ENCODE assay signal across 1 cellular context in the genomic region with DNA sequence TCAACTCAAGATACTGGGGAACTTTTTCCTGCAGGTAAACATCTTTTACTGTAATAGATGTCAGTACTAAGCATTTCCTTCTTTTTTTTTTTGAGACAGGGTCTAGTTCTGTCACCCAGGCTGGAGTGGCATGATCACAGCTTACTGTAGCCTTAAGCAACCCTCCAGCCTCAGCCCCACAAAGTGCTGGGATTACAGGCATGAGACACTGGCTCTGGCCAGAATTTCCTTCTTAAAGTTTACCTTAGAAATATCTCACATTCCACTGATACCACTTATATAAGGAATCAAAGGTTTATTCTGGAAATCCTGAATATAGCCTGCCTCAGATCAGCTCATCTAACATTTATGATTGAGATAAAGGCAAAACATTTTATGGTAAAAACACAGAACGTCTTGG.
TF ChIP-seq lines count a peak whose summit lies in the region.

No MANE protein-coding gene starts in this region.

TF ChIP-seq in GM23338, 12 proteins besides CTCF, POLR2A, EP300 and RAD21 (continued from another document):
- TF ChIP-seq ZNF462 (CRISPR knock-in tag; IDR thresholded peaks at IDR 0.05) (no peak), REST (IDR thresholded peaks at IDR 0.05; ENCODE audit: unreplicated experiment) (no peak), EZH2 (IDR thresholded peaks at IDR 0.05; ENCODE audit: low read depth, unreplicated experiment) (no peak), ZNF114 (CRISPR knock-in tag; IDR thresholded peaks at IDR 0.05) (no peak), POLR2AphosphoS5 (IDR thresholded peaks at IDR 0.05; ENCODE audit: low read depth) (no peak), EZH2phosphoT487 (IDR thresholded peaks at IDR 0.05; ENCODE audit: unreplicated experiment) (no peak), NANOG (IDR thresholded peaks at IDR 0.05; ENCODE audit: borderline replicate concordance) (no peak), JUNB (IDR thresholded peaks at IDR 0.05; ENCODE audit: unreplicated experiment) (no peak)
- TF ChIP-seq, protein P1, sequence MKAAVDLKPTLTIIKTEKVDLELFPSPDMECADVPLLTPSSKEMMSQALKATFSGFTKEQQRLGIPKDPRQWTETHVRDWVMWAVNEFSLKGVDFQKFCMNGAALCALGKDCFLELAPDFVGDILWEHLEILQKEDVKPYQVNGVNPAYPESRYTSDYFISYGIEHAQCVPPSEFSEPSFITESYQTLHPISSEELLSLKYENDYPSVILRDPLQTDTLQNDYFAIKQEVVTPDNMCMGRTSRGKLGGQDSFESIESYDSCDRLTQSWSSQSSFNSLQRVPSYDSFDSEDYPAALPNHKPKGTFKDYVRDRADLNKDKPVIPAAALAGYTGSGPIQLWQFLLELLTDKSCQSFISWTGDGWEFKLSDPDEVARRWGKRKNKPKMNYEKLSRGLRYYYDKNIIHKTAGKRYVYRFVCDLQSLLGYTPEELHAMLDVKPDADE (IDR thresholded peaks at IDR 0.05), result no peak
